Comparison of ENCODE assay signal across 9 cellular contexts in genomic region chrX:103063191-103063845, GRCh38. TPM values are rescaled to one million over a fixed set of nuclear protein-coding genes. Genes with fewer than 3 reads are reported as not detected.
DNase-seq lines count a peak whose midpoint lies in the region; ATAC-seq and TF ChIP-seq lines count a peak whose summit lies in the region.
"Had no signal": no experiment of that assay in that cellular context is flagged by ENCODE, and none has a peak within 500 bp of the region (broad histone marks: within the 10 kb centered on the region; RNA-seq: fewer than 3 reads in every experiment).

No MANE protein-coding gene starts in this region.

- H4K8ac ChIP-seq in neuronal stem cell (ENCODE audit: low read depth, low read length): no peak overlapping the region

- H3K79me1 ChIP-seq in neuronal stem cell (ENCODE audit: low read depth, low read length): no peaks in the 10 kb centered on the region

- H2BK15ac ChIP-seq in neuronal stem cell (ENCODE audit: low read length): no peak overlapping the region

- H2BK12ac ChIP-seq in neuronal stem cell (ENCODE audit: low read length): no peak overlapping the region

- peaks cover 0 to 4% of the 10 kb centered on the region in 2 donors for H3K36me3 ChIP-seq in neuronal stem cell (replicated peaks in 1 of 2; ENCODE audit: control insufficient read depth in 2 of 2, insufficient read depth in 2 of 2, low read length in 2 of 2)
- no peaks in the 10 kb centered on the region for H3K36me3 ChIP-seq in CD4-positive, alpha-beta memory T cell (ENCODE audit: insufficient read depth, low read length)
- H3K36me3 ChIP-seq: BLaER1 had no signal

- H3K27me3 ChIP-seq in neuronal stem cell (ENCODE audit: control insufficient read depth in 3 of 3, insufficient read depth in 3 of 3, low read depth in 1 of 3, low read length in 3 of 3): no peaks in the 10 kb centered on the region
- H3K27me3 ChIP-seq in CD4-positive, alpha-beta memory T cell (ENCODE audit: insufficient read depth, low read length): no peaks in the 10 kb centered on the region
- H3K27me3 ChIP-seq: BLaER1 had no signal

- H3K4ac ChIP-seq in neuronal stem cell (ENCODE audit: low read length): no peak overlapping the region

- no peak overlapping the region for H3K27ac ChIP-seq in neuronal stem cell (replicated peaks; ENCODE audit: low read length)
- H3K27ac ChIP-seq in CD4-positive, alpha-beta memory T cell (ENCODE audit: low read depth, low read length): no peak overlapping the region
- H3K27ac ChIP-seq: BLaER1 had no signal

- peak overlapping the region; percentile 80 for H3K18ac ChIP-seq in neuronal stem cell (ENCODE audit: low read length)

- no peak overlapping the region for H3K14ac ChIP-seq in neuronal stem cell (ENCODE audit: low read length)

- intact Hi-C loops in CD4-positive, alpha-beta memory T cell (cut with micrococcal nuclease): no loop called here

- peak; percentile 23 for TF ChIP-seq CTCF in endothelial cell (IDR thresholded peaks at IDR 0.05; ENCODE audit: unreplicated experiment)

- WGBS in neuronal stem cell (ENCODE audit: extremely low coverage in 2 of 2, insufficient read length in 2 of 2, insufficient replicate concordance in 1 of 2), 2 donors: no CpG with 5 or more reads among the region's 34 CpGs

- H3K4me3 ChIP-seq in neuronal stem cell (ENCODE audit: low read length in 2 of 2): peak overlapping the region; percentile 53 to 91
- no peak overlapping the region for H3K4me3 ChIP-seq in CD4-positive, alpha-beta memory T cell (ENCODE audit: low read length in 2 of 2)
- H3K4me3 ChIP-seq: BLaER1 had no signal

- peaks cover 0 to 3% of the 10 kb centered on the region in 2 donors for H3K4me1 ChIP-seq in neuronal stem cell (ENCODE audit: control insufficient read depth in 2 of 2, insufficient read depth in 1 of 2, low read depth in 1 of 2, low read length in 2 of 2)
- no peaks in the 10 kb centered on the region for H3K4me1 ChIP-seq in CD4-positive, alpha-beta memory T cell (ENCODE audit: insufficient read depth, low read length)
- H3K4me1 ChIP-seq: BLaER1 had no signal

- no peak overlapping the region for H4K91ac ChIP-seq in neuronal stem cell (ENCODE audit: low read depth, low read length, poor library complexity)

- no peak overlapping the region for H3K27ac Mint-ChIP-seq in endothelial cell (ENCODE audit: unreplicated experiment)
- H3K27ac Mint-ChIP-seq in CD4-positive, alpha-beta memory T cell: no peak overlapping the region
- no peak overlapping the region for H3K27ac Mint-ChIP-seq in effector memory CD8-positive, alpha-beta T cell

- peak overlapping the region; percentile 84 for H3K9ac ChIP-seq in neuronal stem cell (ENCODE audit: low read depth, low read length, poor library complexity)
- H3K9ac ChIP-seq: BLaER1 had no signal

- H3K4me2 ChIP-seq in neuronal stem cell (ENCODE audit: insufficient read depth, low read length, poor library complexity, severe bottlenecking): peak overlapping the region; percentile 45
- H3K4me2 ChIP-seq: BLaER1 had no signal

- H3K9me3 ChIP-seq in neuronal stem cell (replicated peaks in 1 of 2; ENCODE audit: control insufficient read depth in 2 of 2, insufficient read depth in 1 of 2, low read depth in 1 of 2, low read length in 2 of 2): no peaks in the 10 kb centered on the region
- no peaks in the 10 kb centered on the region for H3K9me3 ChIP-seq in CD4-positive, alpha-beta memory T cell (ENCODE audit: control insufficient read depth in 1 of 2, low read length in 2 of 2)

- H3K23ac ChIP-seq in neuronal stem cell (ENCODE audit: low read depth, low read length, poor library complexity): no peak overlapping the region

- H2BK120ac ChIP-seq in neuronal stem cell (ENCODE audit: low read depth, low read length): no peak overlapping the region

- no peak overlapping the region for H2AK5ac ChIP-seq in neuronal stem cell (ENCODE audit: low read depth, low read length)

- peak overlapping the region; percentile 87 for H2AFZ ChIP-seq in neuronal stem cell (ENCODE audit: low read length)

- ATAC-seq in effector memory CD8-positive, alpha-beta T cell (replicated peaks): no peak
- no peak for ATAC-seq in GM18502 (IDR thresholded peaks at IDR 0.05; ENCODE audit: poor library complexity, unreplicated experiment)

- no peaks in the 10 kb centered on the region for H3K9me3 Mint-ChIP-seq in endothelial cell (ENCODE audit: unreplicated experiment)
- peaks cover 0 to 2% (median 0%) of the 10 kb centered on the region in 8 donors for H3K9me3 Mint-ChIP-seq in CD4-positive, alpha-beta memory T cell
- no peaks in the 10 kb centered on the region for H3K9me3 Mint-ChIP-seq in effector memory CD8-positive, alpha-beta T cell

- H3K4me3 Mint-ChIP-seq in endothelial cell (ENCODE audit: unreplicated experiment): peak overlapping the region; percentile 82
- H3K4me3 Mint-ChIP-seq in CD4-positive, alpha-beta memory T cell: peak overlapping the region in 3 of 8 donors; percentile 22 to 58 (median 29)
- H3K4me3 Mint-ChIP-seq in effector memory CD8-positive, alpha-beta T cell: peak overlapping the region in 1 of 2 donors; percentile 20

- DNase-seq in NCI-H2029 (lab: John Stamatoyannopoulos, UW) (peak; percentile 42), NCI-H2029 treated with DMSO at 0.1 percent for 48 hours (lab: John Stamatoyannopoulos, UW) (no peak), NCI-H774 (lab: John Stamatoyannopoulos, UW) (peak; percentile 36), endothelial cell (ENCODE audit: low spot score) (peak; percentile 20), neuronal stem cell (ENCODE audit: low spot score) (peak; percentile 59)
- no peak for DNase-seq in CD4-positive, alpha-beta memory T cell
- no peak for DNase-seq in effector memory CD8-positive, alpha-beta T cell

- no peaks in the 10 kb centered on the region for H3K36me3 Mint-ChIP-seq in endothelial cell (ENCODE audit: low read depth, unreplicated experiment)
- H3K36me3 Mint-ChIP-seq in CD4-positive, alpha-beta memory T cell: no peaks in the 10 kb centered on the region
- H3K36me3 Mint-ChIP-seq in effector memory CD8-positive, alpha-beta T cell (ENCODE audit: insufficient read depth): no peaks in the 10 kb centered on the region

- H3K27me3 Mint-ChIP-seq in endothelial cell (ENCODE audit: unreplicated experiment): no peaks in the 10 kb centered on the region
- H3K27me3 Mint-ChIP-seq in CD4-positive, alpha-beta memory T cell: peaks cover 4 to 7% of the 10 kb centered on the region in 2 donors
- H3K27me3 Mint-ChIP-seq in effector memory CD8-positive, alpha-beta T cell: peaks cover 6 to 26% of the 10 kb centered on the region in 2 donors

- H3K4me1 Mint-ChIP-seq in endothelial cell (ENCODE audit: unreplicated experiment): no peaks in the 10 kb centered on the region
- peaks cover 0 to 4% (median under 1%) of the 10 kb centered on the region in 4 donors for H3K4me1 Mint-ChIP-seq in CD4-positive, alpha-beta memory T cell
- peaks cover 0 to 2% of the 10 kb centered on the region in 2 donors for H3K4me1 Mint-ChIP-seq in effector memory CD8-positive, alpha-beta T cell (ENCODE audit: low read depth in 2 of 2)

- POLR2A ChIA-PET in CD4-positive, alpha-beta memory T cell (lab: Charles Lee; ENCODE audit: partially characterized antibody): no interaction called here

- no peak overlapping the region for H2BK5ac ChIP-seq in neuronal stem cell (ENCODE audit: low read length)

- CTCF ChIA-PET in CD4-positive, alpha-beta memory T cell (lab: Charles Lee; ENCODE audit: partially characterized antibody): no interaction called here

RNA-seq across cellular contexts. Expression of gene BEX1, which starts 0.7 kb away (rescaled TPM):
- total RNA-seq in endothelial cell (ENCODE audit: unreplicated experiment): 60.3 TPM
- polyA plus RNA-seq in neuronal stem cell (2013, experiment 1 of 2): 106 TPM
- polyA plus RNA-seq in neuronal stem cell (2013, experiment 2 of 2): 105 TPM
- not detected for total RNA-seq in CD4-positive, alpha-beta memory T cell
- under 1 TPM in 1 of 2 donors, not detected in 1; 0.50 TPM for polyA plus RNA-seq in CD4-positive, alpha-beta memory T cell

RNA-seq across cellular contexts. Expression of gene NXF3, which starts 29.6 kb away (rescaled TPM):
- total RNA-seq in endothelial cell (ENCODE audit: unreplicated experiment): 1.3 TPM
- polyA plus RNA-seq in neuronal stem cell (2013, experiment 1 of 2): not detected
- polyA plus RNA-seq in neuronal stem cell (2013, experiment 2 of 2): not detected
- not detected for total RNA-seq in CD4-positive, alpha-beta memory T cell
- polyA plus RNA-seq in CD4-positive, alpha-beta memory T cell: not detected

Comparison
In these comparisons a context has a peak if more than half of its experiments do, and no peak if none do; other contexts are left out.
1. DNase-seq: peak in NCI-H2029 (single experiment), NCI-H774 (single experiment), endothelial cell (single experiment) and neuronal stem cell (single experiment); none in NCI-H2029 treated with DMSO at 0.1 percent for 48 hours (single experiment), CD4-positive, alpha-beta memory T cell (0 of 5) and effector memory CD8-positive, alpha-beta T cell (0 of 3).
2. H3K4me3 ChIP-seq: peak in neuronal stem cell (2 of 2); none in CD4-positive, alpha-beta memory T cell (0 of 2).
3. RNA of gene BEX1, which starts 0.7 kb away (total RNA-seq): 60.3 TPM in endothelial cell (single experiment); not detected in CD4-positive, alpha-beta memory T cell; every median in the first group is over 10 times any median in the second.